In genomic region chr12:101857043-101857558, GRCh38 we compare ENCODE assay signal across 8 cellular contexts. TPM values are rescaled to one million over a fixed set of nuclear protein-coding genes. Genes with fewer than 3 reads are reported as not detected.
DNase-seq lines count a peak whose midpoint lies in the region; ATAC-seq and TF ChIP-seq lines count a peak whose summit lies in the region.

No MANE protein-coding gene starts in this region.

- no peak overlapping the region for H4K91ac ChIP-seq in neuronal stem cell (ENCODE audit: low read depth, low read length, poor library complexity)

- H2BK5ac ChIP-seq in neuronal stem cell (ENCODE audit: low read length), result no peak overlapping the region

- H3K18ac ChIP-seq in neuronal stem cell (ENCODE audit: low read length), result no peak overlapping the region

- no peaks in the 10 kb centered on the region for H3K9me3 ChIP-seq in naive thymus-derived CD4-positive, alpha-beta T cell (ENCODE audit: control insufficient read depth in 2 of 3, low read length in 3 of 3)
- H3K9me3 ChIP-seq in esophagus muscularis mucosa (no peaks in the 10 kb centered on the region), neuronal stem cell (replicated peaks in 1 of 2; ENCODE audit: control insufficient read depth in 2 of 2, insufficient read depth in 1 of 2, low read depth in 1 of 2, low read length in 2 of 2) (no peaks in the 10 kb centered on the region)

- H3K4me3 Mint-ChIP-seq in naive thymus-derived CD4-positive, alpha-beta T cell, result no peak overlapping the region
- H3K4me3 Mint-ChIP-seq in CD14-positive monocyte, result no peak overlapping the region

- no peak overlapping the region for H3K14ac ChIP-seq in neuronal stem cell (ENCODE audit: low read length)

- no peak overlapping the region for H3K27ac Mint-ChIP-seq in naive thymus-derived CD4-positive, alpha-beta T cell
- H3K27ac Mint-ChIP-seq in CD14-positive monocyte, result peak overlapping the region in 1 of 7 donors; percentile 85

- no peak overlapping the region for H2AFZ ChIP-seq in neuronal stem cell (ENCODE audit: low read length)

- peaks cover 0 to 23% (median 0%) of the 10 kb centered on the region in 7 donors for H3K4me1 Mint-ChIP-seq in naive thymus-derived CD4-positive, alpha-beta T cell
- H3K4me1 Mint-ChIP-seq in CD14-positive monocyte, result peaks cover 41% of the 10 kb centered on the region

- H2BK15ac ChIP-seq in neuronal stem cell (ENCODE audit: low read length), result no peak overlapping the region

- DNase-seq in naive thymus-derived CD4-positive, alpha-beta T cell, result no peak
- DNase-seq in CD14-positive monocyte (ENCODE audit: low spot score), result no peak
- no peak for DNase-seq in 8988T
- DNase-seq in esophagus muscularis mucosa (ENCODE audit: extremely low spot score), result no peak
- DNase-seq in neuronal stem cell (ENCODE audit: low spot score), result no peak

- no peaks in the 10 kb centered on the region for H3K4me1 ChIP-seq in naive thymus-derived CD4-positive, alpha-beta T cell (ENCODE audit: control insufficient read depth in 2 of 2, insufficient read depth in 2 of 2, low read length in 2 of 2)
- H3K4me1 ChIP-seq in esophagus muscularis mucosa, result peaks cover 0 to 14% (median 4%) of the 10 kb centered on the region in 4 donors
- H3K4me1 ChIP-seq in neuronal stem cell (ENCODE audit: control insufficient read depth in 2 of 2, insufficient read depth in 1 of 2, low read depth in 1 of 2, low read length in 2 of 2), result no peaks in the 10 kb centered on the region

- H3K4ac ChIP-seq in neuronal stem cell (ENCODE audit: low read length), result no peak overlapping the region

- ATAC-seq in GM18520 (IDR thresholded peaks at IDR 0.05; ENCODE audit: unreplicated experiment) (peak; percentile 46), HG02981 (IDR thresholded peaks at IDR 0.05; ENCODE audit: unreplicated experiment) (peak; percentile 60), SK-N-SH treated with all-trans-retinoic acid at 6 μM for 48 hours (peak; percentile 66)
- peak; percentile 65 for ATAC-seq in naive thymus-derived CD4-positive, alpha-beta T cell

- no peak for TF ChIP-seq POLR2A in esophagus muscularis mucosa (IDR thresholded peaks at IDR 0.05; ENCODE audit: low read depth)

- POLR2A ChIA-PET in naive thymus-derived CD4-positive, alpha-beta T cell (lab: Charles Lee), result no interaction called here

- TF ChIP-seq EP300 in esophagus muscularis mucosa (IDR thresholded peaks at IDR 0.05), result no peak

- H3K27ac ChIP-seq in naive thymus-derived CD4-positive, alpha-beta T cell (ENCODE audit: low read depth, low read length), result no peak overlapping the region
- H3K27ac ChIP-seq in esophagus muscularis mucosa (replicated peaks in 1 of 4) (no peak overlapping the region), neuronal stem cell (replicated peaks; ENCODE audit: low read length) (no peak overlapping the region)

- H3K79me1 ChIP-seq in neuronal stem cell (ENCODE audit: low read depth, low read length), result no peaks in the 10 kb centered on the region

- H3K27me3 ChIP-seq in naive thymus-derived CD4-positive, alpha-beta T cell (ENCODE audit: control insufficient read depth in 2 of 2, insufficient read depth in 2 of 2, low read length in 2 of 2), result no peaks in the 10 kb centered on the region
- no peaks in the 10 kb centered on the region for H3K27me3 ChIP-seq in esophagus muscularis mucosa
- H3K27me3 ChIP-seq in neuronal stem cell (ENCODE audit: control insufficient read depth in 3 of 3, insufficient read depth in 3 of 3, low read depth in 1 of 3, low read length in 3 of 3), result no peaks in the 10 kb centered on the region

- H3K4me3 ChIP-seq in naive thymus-derived CD4-positive, alpha-beta T cell (ENCODE audit: low read length), result no peak overlapping the region
- no peak overlapping the region for H3K4me3 ChIP-seq in esophagus muscularis mucosa
- H3K4me3 ChIP-seq in neuronal stem cell (ENCODE audit: low read length in 2 of 2), result no peak overlapping the region

- H3K9me3 Mint-ChIP-seq in naive thymus-derived CD4-positive, alpha-beta T cell, result peaks cover 0 to 7% (median 0%) of the 10 kb centered on the region in 11 donors
- H3K9me3 Mint-ChIP-seq in CD14-positive monocyte, result peaks cover 4 to 12% (median 9%) of the 10 kb centered on the region in 7 donors

- H2BK120ac ChIP-seq in neuronal stem cell (ENCODE audit: low read depth, low read length), result no peak overlapping the region

- CTCF ChIA-PET in naive thymus-derived CD4-positive, alpha-beta T cell (lab: Charles Lee), result no interaction called here

- no peaks in the 10 kb centered on the region for H3K27me3 Mint-ChIP-seq in naive thymus-derived CD4-positive, alpha-beta T cell
- peaks cover 0 to 2% (median 1%) of the 10 kb centered on the region in 3 donors for H3K27me3 Mint-ChIP-seq in CD14-positive monocyte (ENCODE audit: low read depth in 3 of 3)

- H3K23ac ChIP-seq in neuronal stem cell (ENCODE audit: low read depth, low read length, poor library complexity), result no peak overlapping the region

- intact Hi-C loops in naive thymus-derived CD4-positive, alpha-beta T cell (cut with micrococcal nuclease), result no loop called here
- intact Hi-C loops in CD14-positive monocyte (cut with micrococcal nuclease) (loop anchor here in 1 of 2 donors (10.0 kb wide), 1 partner anchor 48 kb away; no protein-coding TSS in a partner anchor), esophagus muscularis mucosa (cut with DNase I) (no loop called here)

- TF ChIP-seq CTCF in CD14-positive monocyte (IDR thresholded peaks at IDR 0.05) (no peak), esophagus muscularis mucosa (IDR thresholded peaks at IDR 0.05) (no peak)

- peaks cover 0 to 5% (median 0%) of the 10 kb centered on the region in 5 donors for H3K36me3 Mint-ChIP-seq in naive thymus-derived CD4-positive, alpha-beta T cell
- H3K36me3 Mint-ChIP-seq in CD14-positive monocyte, result peaks cover 0 to 2% of the 10 kb centered on the region in 2 donors

- H3K36me3 ChIP-seq in naive thymus-derived CD4-positive, alpha-beta T cell (ENCODE audit: control insufficient read depth in 2 of 3, insufficient read depth in 3 of 3, low read length in 3 of 3), result no peaks in the 10 kb centered on the region
- H3K36me3 ChIP-seq in esophagus muscularis mucosa (no peaks in the 10 kb centered on the region), neuronal stem cell (replicated peaks in 1 of 2; ENCODE audit: control insufficient read depth in 2 of 2, insufficient read depth in 2 of 2, low read length in 2 of 2) (no peaks in the 10 kb centered on the region)

- no peak overlapping the region for H4K8ac ChIP-seq in neuronal stem cell (ENCODE audit: low read depth, low read length)

- H3K9ac ChIP-seq in neuronal stem cell (ENCODE audit: low read depth, low read length, poor library complexity), result no peak overlapping the region

- H2BK12ac ChIP-seq in neuronal stem cell (ENCODE audit: low read length), result no peak overlapping the region

- 73% methylated on average over 1 of the region's 1 CpG for WGBS in esophagus muscularis mucosa
- WGBS in neuronal stem cell (ENCODE audit: extremely low coverage in 2 of 2, insufficient read length in 2 of 2, insufficient replicate concordance in 1 of 2), 2 donors, result no CpG with 5 or more reads among the region's 1 CpG

- no peak overlapping the region for H2AK5ac ChIP-seq in neuronal stem cell (ENCODE audit: low read depth, low read length)

- H3K4me2 ChIP-seq in neuronal stem cell (ENCODE audit: insufficient read depth, low read length, poor library complexity, severe bottlenecking), result no peak overlapping the region

TF ChIP-seq in SK-N-SH treated with all-trans-retinoic acid at 6 μM for 48 hours, 23 proteins besides CTCF, POLR2A, EP300 and RAD21:
- peak; percentile 60 for TF ChIP-seq ISL1 (CRISPR knock-in tag; IDR thresholded peaks at IDR 0.05)
- TF ChIP-seq TOX (CRISPR knock-in tag; IDR thresholded peaks at IDR 0.05; ENCODE audit: borderline replicate concordance), result no peak

RNA-seq across cellular contexts. Expression of gene DRAM1, which starts 20.3 kb away (rescaled TPM):
- total RNA-seq in naive thymus-derived CD4-positive, alpha-beta T cell, result 1 to 10 TPM; 2.4 to 9.5 (median 2.6) TPM
- polyA plus RNA-seq in naive thymus-derived CD4-positive, alpha-beta T cell, result 1 to 10 TPM; 1.4 to 2.4 TPM
- polyA plus RNA-seq in CD14-positive monocyte, result 10 to 100 TPM; 43.0 to 49.7 TPM
- total RNA-seq in esophagus muscularis mucosa, result 10 to 100 TPM in 3 of 4 donors, 1 to 10 TPM in 1; 10.0 to 24.9 (median 17.8) TPM
- 4.8 TPM for polyA plus RNA-seq in neuronal stem cell (2013, experiment 1 of 2)
- polyA plus RNA-seq in neuronal stem cell (2013, experiment 2 of 2), result 4.6 TPM

RNA-seq across cellular contexts. Expression of gene GNPTAB, which starts 26.3 kb away (rescaled TPM):
- 10 to 100 TPM; 42.0 to 85.1 (median 62.2) TPM for total RNA-seq in naive thymus-derived CD4-positive, alpha-beta T cell
- 10 to 100 TPM; 28.2 to 33.5 TPM for polyA plus RNA-seq in naive thymus-derived CD4-positive, alpha-beta T cell
- polyA plus RNA-seq in CD14-positive monocyte, result 10 to 100 TPM; 24.1 to 29.1 TPM
- total RNA-seq in esophagus muscularis mucosa, result 10 to 100 TPM; 30.5 to 37.0 (median 32.1) TPM
- 12.4 TPM for polyA plus RNA-seq in neuronal stem cell (2013, experiment 1 of 2)
- 13.2 TPM for polyA plus RNA-seq in neuronal stem cell (2013, experiment 2 of 2)
